14 cellular contexts compared by ENCODE assay signal in genomic region chr11:108368134-108368533, GRCh38.
"Had no signal": no experiment of that assay in that cellular context is flagged by ENCODE, and none has a peak within 500 bp of the region (broad histone marks: within the 10 kb centered on the region; RNA-seq: fewer than 3 reads in every experiment).

No MANE protein-coding gene starts in this region.

- H3K27me3 Mint-ChIP-seq: activated naive CD8-positive, alpha-beta T cell; naive thymus-derived CD4-positive, alpha-beta T cell had no signal

- H3K9me3 ChIP-seq: breast epithelium, lower lobe of right lung, suprapubic skin, upper lobe of left lung had no signal

- H3K27me3 ChIP-seq: breast epithelium, suprapubic skin, upper lobe of left lung had no signal

- DNase-seq: activated effector memory CD4-positive, alpha-beta T cell treated with Interleukin-2 at 50 U/mL for 16 hours; activated T-cell treated with anti-CD3 and anti-CD28 coated beads, Interleukin-2, amount 50 U/mL, for 1 hour; aorta; hypothalamus; left cardiac atrium; lower lobe of right lung; naive thymus-derived CD4-positive, alpha-beta T cell; stimulated activated CD4-positive, alpha-beta T cell treated with anti-CD3 and anti-CD28 coated beads, Interleukin-12 subunit alpha, Interleukin-12 subunit beta, amount 100 ng/mL, for 4 hours; stimulated activated naive CD4-positive, alpha-beta T cell; upper lobe of left lung had no signal

- H3K4me3 Mint-ChIP-seq: activated naive CD8-positive, alpha-beta T cell; naive thymus-derived CD4-positive, alpha-beta T cell had no signal

- H3K4me3 ChIP-seq: breast epithelium, lower lobe of right lung, suprapubic skin, upper lobe of left lung had no signal

- H3K4me1 ChIP-seq: breast epithelium, lower lobe of right lung, suprapubic skin, upper lobe of left lung had no signal

- ATAC-seq: lower lobe of right lung; naive thymus-derived CD4-positive, alpha-beta T cell; sciatic nerve had no signal

- H3K27ac ChIP-seq: breast epithelium, lower lobe of right lung, suprapubic skin, upper lobe of left lung had no signal

- H3K36me3 ChIP-seq: breast epithelium had no signal
